In the genomic region with DNA sequence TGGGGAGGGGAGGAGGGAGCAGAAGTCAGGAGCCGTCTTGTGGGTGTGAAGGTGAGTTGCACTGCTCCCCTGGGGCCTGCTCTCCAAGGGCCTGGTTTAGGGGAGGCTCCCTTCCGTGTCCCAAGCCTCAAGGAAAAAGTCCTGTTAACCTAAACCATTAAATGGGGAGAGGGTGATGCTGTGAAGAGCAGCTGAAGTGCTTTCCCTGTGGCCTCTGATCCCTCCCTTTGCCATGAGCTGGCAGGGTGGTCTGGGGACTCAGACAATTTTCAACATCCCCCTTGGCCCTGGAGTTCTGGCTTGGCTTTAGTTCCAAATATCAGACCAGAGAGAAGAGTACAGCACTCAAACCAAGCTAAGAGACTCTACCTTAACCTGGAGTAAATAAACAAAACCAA, we compare ENCODE assay signal across 1 cellular context.
TF ChIP-seq lines count a peak whose summit lies in the region.

No MANE protein-coding gene starts in this region.

TF ChIP-seq in IMR-90, 13 proteins besides CTCF, POLR2A, EP300 and RAD21:
- TF ChIP-seq MAZ (IDR thresholded peaks at IDR 0.05; ENCODE audit: borderline replicate concordance, low read depth, low read length): no peak
- TF ChIP-seq RFX5 (IDR thresholded peaks at IDR 0.05; ENCODE audit: low read depth, low read length): no peak
- no peak for TF ChIP-seq FOS (IDR thresholded peaks at IDR 0.05; ENCODE audit: low read depth, low read length)
- no peak for TF ChIP-seq NFE2L2 (IDR thresholded peaks at IDR 0.05; ENCODE audit: low read depth, low read length)
- TF ChIP-seq, protein P1, sequence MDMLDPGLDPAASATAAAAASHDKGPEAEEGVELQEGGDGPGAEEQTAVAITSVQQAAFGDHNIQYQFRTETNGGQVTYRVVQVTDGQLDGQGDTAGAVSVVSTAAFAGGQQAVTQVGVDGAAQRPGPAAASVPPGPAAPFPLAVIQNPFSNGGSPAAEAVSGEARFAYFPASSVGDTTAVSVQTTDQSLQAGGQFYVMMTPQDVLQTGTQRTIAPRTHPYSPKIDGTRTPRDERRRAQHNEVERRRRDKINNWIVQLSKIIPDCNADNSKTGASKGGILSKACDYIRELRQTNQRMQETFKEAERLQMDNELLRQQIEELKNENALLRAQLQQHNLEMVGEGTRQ (IDR thresholded peaks at IDR 0.05; ENCODE audit: low read depth, low read length): no peak
- no peak for TF ChIP-seq CHD1 (IDR thresholded peaks at IDR 0.05; ENCODE audit: low read depth, low read length)
- TF ChIP-seq CEBPB (IDR thresholded peaks at IDR 0.05; ENCODE audit: low read depth, low read length): no peak
- no peak for TF ChIP-seq SMC3 (IDR thresholded peaks at IDR 0.05; ENCODE audit: low read depth, low read length)
- no peak for TF ChIP-seq MXI1 (IDR thresholded peaks at IDR 0.05; ENCODE audit: borderline replicate concordance, low read depth, low read length)
TF ChIP-seq in IMR-90: peak in this region for 0.
